Comparison of ENCODE assay signal across 9 cellular contexts in genomic region chr9:97848582-97849237, GRCh38. TPM values are rescaled to one million over a fixed set of nuclear protein-coding genes. Genes with fewer than 3 reads are reported as not detected.
A peak's percentile ranks its signal among the peaks of the same experiment; 100 is the strongest.
DNase-seq lines count a peak whose midpoint lies in the region; ATAC-seq and TF ChIP-seq lines count a peak whose summit lies in the region.
"Had no signal": no experiment of that assay in that cellular context is flagged by ENCODE, and none has a peak within 500 bp of the region (broad histone marks: within the 10 kb centered on the region; RNA-seq: fewer than 3 reads in every experiment).

No MANE protein-coding gene starts in this region.

- in situ Hi-C loops in GM13977 (cut with MboI; ENCODE audit: low pct_unique_long_range_greater_than_20kb, low sequenced_read_pairs, unreplicated experiment), result no loop called here

- TF ChIP-seq CTCF in SK-N-SH (IDR thresholded peaks at IDR 0.05) (no peak), kidney epithelial cell (IDR thresholded peaks at IDR 0.05; ENCODE audit: insufficient read depth, low read length, poor library complexity, severe bottlenecking) (no peak), GM13977 (IDR thresholded peaks at IDR 0.05; ENCODE audit: extremely low read depth, insufficient read depth, missing control alignments) (no peak)

- no peak for ATAC-seq in SK-N-SH treated with all-trans-retinoic acid at 6 μM for 48 hours
- ATAC-seq in stimulated activated naive CD8-positive, alpha-beta T cell treated with anti-CD3 and anti-CD28 coated beads, Interleukin-15, Interleukin-2, amounts not matched to agents 100 U/mL and 50 U/mL, for 24 hours, result peak; percentile 26
- no peak for ATAC-seq in HG03280 (IDR thresholded peaks at IDR 0.05; ENCODE audit: unreplicated experiment)
- no peak for ATAC-seq in GM18907 (IDR thresholded peaks at IDR 0.05; ENCODE audit: unreplicated experiment)

- H3K9me2 ChIP-seq in SK-N-SH, result no peaks in the 10 kb centered on the region

- H3K27me3 ChIP-seq in SK-N-SH (ENCODE audit: insufficient read depth) (peaks cover 70% of the 10 kb centered on the region), kidney epithelial cell (ENCODE audit: control insufficient read depth, insufficient read depth, low read length) (peaks cover 69% of the 10 kb centered on the region)

- H3K27me3 Mint-ChIP-seq in activated naive CD4-positive, alpha-beta T cell treated with anti-CD3 and anti-CD28 coated beads, Interleukin-2, amount 10 ng/mL, durations not matched to agents 7 days and 5 days, result peaks cover 91% of the 10 kb centered on the region

- H3K4me3 ChIP-seq in SK-N-SH (ENCODE audit: low read depth in 2 of 2, low read length in 1 of 2), result no peak overlapping the region
- peak overlapping the region; percentile 27 for H3K4me3 ChIP-seq in kidney epithelial cell (ENCODE audit: low read depth, low read length)
- H3K4me3 ChIP-seq: A549 had no signal

- no peak overlapping the region for H3K27ac ChIP-seq in SK-N-SH (ENCODE audit: low read depth in 2 of 2, low read length in 1 of 2)
- H3K27ac ChIP-seq: A549 had no signal

- peak overlapping the region; percentile 67 for H3K4me3 Mint-ChIP-seq in activated naive CD4-positive, alpha-beta T cell treated with anti-CD3 and anti-CD28 coated beads, Interleukin-2, amount 10 ng/mL, durations not matched to agents 7 days and 5 days

- H4K20me1 ChIP-seq in SK-N-SH (ENCODE audit: insufficient read depth), result no peaks in the 10 kb centered on the region

- DNase-seq in SK-N-SH (no peak), kidney epithelial cell (ENCODE audit: low read depth) (no peak), GM13977 (ENCODE audit: low spot score) (no peak)
- peak; percentile 32 for DNase-seq in activated naive CD4-positive, alpha-beta T cell treated with anti-CD3 and anti-CD28 coated beads, Interleukin-2, amount 10 ng/mL, durations not matched to agents 7 days and 5 days
- peak; percentile 26 for DNase-seq in stimulated activated naive CD8-positive, alpha-beta T cell treated with anti-CD3 and anti-CD28 coated beads, Interleukin-15, Interleukin-2, amounts not matched to agents 100 U/mL and 50 U/mL, for 24 hours

- no peaks in the 10 kb centered on the region for H3K79me2 ChIP-seq in SK-N-SH (ENCODE audit: insufficient read depth)

- peaks cover 31% of the 10 kb centered on the region for H3K4me1 Mint-ChIP-seq in activated naive CD4-positive, alpha-beta T cell treated with anti-CD3 and anti-CD28 coated beads, Interleukin-2, amount 10 ng/mL, durations not matched to agents 7 days and 5 days

- no peak for TF ChIP-seq RAD21 in SK-N-SH (IDR thresholded peaks at IDR 0.05; ENCODE audit: low read length)

- no peak overlapping the region for H3K9ac ChIP-seq in SK-N-SH

- CTCF ChIA-PET in SK-N-SH (lab: Yijun Ruan, JAX), result interaction anchor here (0.6 to 2.0 kb wide), 3 partner anchors 37 to 440 kb away, joined by 3 to 6 read pairs (median 3); no protein-coding TSS in a partner anchor
- CTCF ChIA-PET in activated naive CD4-positive, alpha-beta T cell treated with anti-CD3 and anti-CD28 coated beads, Interleukin-2, amount 10 ng/mL, durations not matched to agents 7 days and 5 days (lab: Charles Lee), result no interaction called here

- H3K9me3 Mint-ChIP-seq in activated naive CD4-positive, alpha-beta T cell treated with anti-CD3 and anti-CD28 coated beads, Interleukin-2, amount 10 ng/mL, durations not matched to agents 7 days and 5 days, result no peaks in the 10 kb centered on the region

- H3K36me3 ChIP-seq in SK-N-SH (replicated peaks in 1 of 2; ENCODE audit: control insufficient read depth in 1 of 2, insufficient read depth in 2 of 2, low read length in 1 of 2) (no peaks in the 10 kb centered on the region), kidney epithelial cell (ENCODE audit: control insufficient read depth, insufficient read depth, low read length) (no peaks in the 10 kb centered on the region)

- no peaks in the 10 kb centered on the region; a peak in 1 of 4 replicates for H3K4me1 ChIP-seq in SK-N-SH (ENCODE audit: control insufficient read depth in 1 of 2, insufficient read depth in 2 of 2, low read depth in 1 of 2, low read length in 1 of 2)

- no peak overlapping the region for H2AFZ ChIP-seq in SK-N-SH (ENCODE audit: low read depth)

- no peak for TF ChIP-seq EP300 in SK-N-SH (IDR thresholded peaks at IDR 0.05; ENCODE audit: borderline replicate concordance in 1 of 2, low read depth in 1 of 2, low read length in 1 of 2)

- no peaks in the 10 kb centered on the region for H3K9me3 ChIP-seq in SK-N-SH
- H3K9me3 ChIP-seq: A549 had no signal

- H3K36me3 Mint-ChIP-seq in activated naive CD4-positive, alpha-beta T cell treated with anti-CD3 and anti-CD28 coated beads, Interleukin-2, amount 10 ng/mL, durations not matched to agents 7 days and 5 days, result no peaks in the 10 kb centered on the region

- WGBS in SK-N-SH (ENCODE audit: low lambda C conversion rate), result 33% methylated on average over 34 of the region's 52 CpGs

- POLR2A ChIA-PET in SK-N-SH (lab: Yijun Ruan, JAX), result no interaction called here

- H3K27ac Mint-ChIP-seq in activated naive CD4-positive, alpha-beta T cell treated with anti-CD3 and anti-CD28 coated beads, Interleukin-2, amount 10 ng/mL, durations not matched to agents 7 days and 5 days, result no peak overlapping the region

- peak overlapping the region; percentile 63 for H3K4me2 ChIP-seq in SK-N-SH
- H3K4me2 ChIP-seq: A549 had no signal

- H3F3A ChIP-seq in SK-N-SH (replicated peaks; ENCODE audit: insufficient read depth), result peaks cover 2% of the 10 kb centered on the region

TF ChIP-seq in SK-N-SH, 30 proteins besides CTCF, POLR2A, EP300 and RAD21 (continues in another document):
- TF ChIP-seq REST (IDR thresholded peaks at IDR 0.05; ENCODE audit: low read depth, low read length) (no peak), GATA2 (CRISPR knock-in tag; IDR thresholded peaks at IDR 0.05) (no peak)

TF ChIP-seq in SK-N-SH treated with all-trans-retinoic acid at 6 μM for 48 hours, 23 proteins besides CTCF, POLR2A, EP300 and RAD21 (continues in another document):
- TF ChIP-seq RARB (CRISPR knock-in tag; IDR thresholded peaks at IDR 0.05), result no peak
- no peak for TF ChIP-seq CREB5 (CRISPR knock-in tag; IDR thresholded peaks at IDR 0.05; ENCODE audit: low read depth)
- TF ChIP-seq GLIS3 (CRISPR knock-in tag; IDR thresholded peaks at IDR 0.05), result no peak
- no peak for TF ChIP-seq BACH2 (CRISPR knock-in tag; IDR thresholded peaks at IDR 0.05; ENCODE audit: borderline replicate concordance)
- no peak for TF ChIP-seq ARNTL (CRISPR knock-in tag; IDR thresholded peaks at IDR 0.05; ENCODE audit: borderline replicate concordance, low read depth)
- TF ChIP-seq CSDC2 (CRISPR knock-in tag; IDR thresholded peaks at IDR 0.05), result no peak
- no peak for TF ChIP-seq ZNF70 (CRISPR knock-in tag; IDR thresholded peaks at IDR 0.05)
- no peak for TF ChIP-seq POU6F1 (CRISPR knock-in tag; IDR thresholded peaks at IDR 0.05; ENCODE audit: borderline replicate concordance, low read depth)
- TF ChIP-seq OSR1 (CRISPR knock-in tag; IDR thresholded peaks at IDR 0.05), result no peak
- TF ChIP-seq TCF4 (CRISPR knock-in tag; IDR thresholded peaks at IDR 0.05; ENCODE audit: borderline replicate concordance), result no peak
- TF ChIP-seq, protein P1, sequence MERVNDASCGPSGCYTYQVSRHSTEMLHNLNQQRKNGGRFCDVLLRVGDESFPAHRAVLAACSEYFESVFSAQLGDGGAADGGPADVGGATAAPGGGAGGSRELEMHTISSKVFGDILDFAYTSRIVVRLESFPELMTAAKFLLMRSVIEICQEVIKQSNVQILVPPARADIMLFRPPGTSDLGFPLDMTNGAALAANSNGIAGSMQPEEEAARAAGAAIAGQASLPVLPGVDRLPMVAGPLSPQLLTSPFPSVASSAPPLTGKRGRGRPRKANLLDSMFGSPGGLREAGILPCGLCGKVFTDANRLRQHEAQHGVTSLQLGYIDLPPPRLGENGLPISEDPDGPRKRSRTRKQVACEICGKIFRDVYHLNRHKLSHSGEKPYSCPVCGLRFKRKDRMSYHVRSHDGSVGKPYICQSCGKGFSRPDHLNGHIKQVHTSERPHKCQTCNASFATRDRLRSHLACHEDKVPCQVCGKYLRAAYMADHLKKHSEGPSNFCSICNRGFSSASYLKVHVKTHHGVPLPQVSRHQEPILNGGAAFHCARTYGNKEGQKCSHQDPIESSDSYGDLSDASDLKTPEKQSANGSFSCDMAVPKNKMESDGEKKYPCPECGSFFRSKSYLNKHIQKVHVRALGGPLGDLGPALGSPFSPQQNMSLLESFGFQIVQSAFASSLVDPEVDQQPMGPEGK (CRISPR knock-in tag; IDR thresholded peaks at IDR 0.05; ENCODE audit: borderline replicate concordance), result no peak
- no peak for TF ChIP-seq PPARA (CRISPR knock-in tag; IDR thresholded peaks at IDR 0.05; ENCODE audit: borderline replicate concordance)
- no peak for TF ChIP-seq ZFP30 (CRISPR knock-in tag; IDR thresholded peaks at IDR 0.05)

RNA-seq across cellular contexts. Expression of gene FOXE1, which starts 4.3 kb away (rescaled TPM):
- 0.03 and 0.08 TPM in 2 replicates for polyA plus RNA-seq in SK-N-SH (2012; rRNA removed)
- 0.04 TPM in 2 replicates for polyA plus RNA-seq in SK-N-SH (2012; cell fraction: cytosol; rRNA removed)
- polyA plus RNA-seq in SK-N-SH (2012; cell fraction: nucleus; rRNA removed), result 0.01 TPM in 2 replicates
- 0.04 and 0.14 TPM in 2 replicates for total RNA-seq in kidney epithelial cell

Comparison
In these comparisons a context has a peak if more than half of its experiments do, and no peak if none do; other contexts are left out.
1. DNase-seq: peak in activated naive CD4-positive, alpha-beta T cell treated with anti-CD3 and anti-CD28 coated beads, Interleukin-2, amount 10 ng/mL, durations not matched to agents 7 days and 5 days (single experiment) and stimulated activated naive CD8-positive, alpha-beta T cell treated with anti-CD3 and anti-CD28 coated beads, Interleukin-15, Interleukin-2, amounts not matched to agents 100 U/mL and 50 U/mL, for 24 hours (single experiment); none in SK-N-SH (single experiment), kidney epithelial cell (single experiment) and GM13977 (single experiment).